ENCODE assay signal across 20 cellular contexts in the genomic region with DNA sequence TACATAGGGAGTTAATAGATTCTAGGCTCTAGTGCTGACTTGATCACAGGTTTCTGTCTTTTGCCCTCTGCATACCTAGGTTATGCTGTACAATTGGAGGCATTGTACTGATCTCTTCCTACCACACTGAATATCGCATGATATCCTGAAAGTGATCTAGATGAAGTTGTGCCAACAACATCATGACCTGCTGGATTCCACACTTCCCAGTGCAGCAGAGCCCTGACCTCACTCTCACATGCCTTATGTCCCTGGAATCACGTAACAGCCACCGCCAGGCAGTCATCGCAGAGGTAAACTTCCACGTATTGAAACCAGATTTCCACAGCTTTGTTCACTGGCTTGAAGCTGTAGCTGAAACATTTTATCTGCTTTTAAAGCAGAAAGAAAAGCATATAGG.
A peak's percentile ranks its signal among the peaks of the same experiment; 100 is the strongest.
DNase-seq lines count a peak whose midpoint lies in the region; ATAC-seq and TF ChIP-seq lines count a peak whose summit lies in the region.
"Had no signal": no experiment of that assay in that cellular context is flagged by ENCODE, and none has a peak within 500 bp of the region (broad histone marks: within the 10 kb centered on the region; RNA-seq: fewer than 3 reads in every experiment).

No MANE protein-coding gene starts in this region.

- H3K36me3 Mint-ChIP-seq in endothelial cell (ENCODE audit: low read depth, unreplicated experiment): no peaks in the 10 kb centered on the region
- peaks cover 48% of the 10 kb centered on the region for H3K36me3 Mint-ChIP-seq in WTC11
- H3K36me3 Mint-ChIP-seq: CD4-positive, CD25-positive, alpha-beta regulatory T cell; CD8-positive, alpha-beta T cell had no signal

- no peaks in the 10 kb centered on the region for H3K9me2 ChIP-seq in SK-N-SH

- H3K27ac Mint-ChIP-seq in endothelial cell (ENCODE audit: unreplicated experiment) (peak overlapping the region; percentile 61), WTC11 (no peak overlapping the region)
- H3K27ac Mint-ChIP-seq: B cell; CD4-positive, CD25-positive, alpha-beta regulatory T cell; CD8-positive, alpha-beta T cell had no signal

- H3K4me1 Mint-ChIP-seq in endothelial cell (ENCODE audit: unreplicated experiment) (peaks cover 12% of the 10 kb centered on the region), WTC11 (no peaks in the 10 kb centered on the region)
- H3K4me1 Mint-ChIP-seq: B cell; CD4-positive, CD25-positive, alpha-beta regulatory T cell had no signal

- H3K4me3 ChIP-seq in SK-N-SH (ENCODE audit: low read depth in 2 of 2, low read length in 1 of 2) (no peak overlapping the region), gastroesophageal sphincter (no peak overlapping the region)
- H3K4me3 ChIP-seq: BLaER1 had no signal

- H3K27me3 ChIP-seq in SK-N-SH (ENCODE audit: insufficient read depth): peaks cover 5% of the 10 kb centered on the region; the same call in 1 of the 2 replicates
- no peaks in the 10 kb centered on the region for H3K27me3 ChIP-seq in gastroesophageal sphincter
- H3K27me3 ChIP-seq: BLaER1 had no signal

- TF ChIP-seq EP300 in SK-N-SH (IDR thresholded peaks at IDR 0.05; ENCODE audit: borderline replicate concordance in 1 of 2, low read depth in 1 of 2, low read length in 1 of 2): no peak
- no peak for TF ChIP-seq EP300 in gastroesophageal sphincter (IDR thresholded peaks at IDR 0.05)

- H3K4me1 ChIP-seq in SK-N-SH (ENCODE audit: control insufficient read depth in 1 of 2, insufficient read depth in 2 of 2, low read depth in 1 of 2, low read length in 1 of 2) (no peaks in the 10 kb centered on the region), gastroesophageal sphincter (no peaks in the 10 kb centered on the region)
- H3K4me1 ChIP-seq: BLaER1 had no signal

- ATAC-seq in SK-N-SH treated with all-trans-retinoic acid at 6 μM for 48 hours: peak; percentile 49; the same call in 2 of the 3 replicates
- ATAC-seq in gastroesophageal sphincter: peak; percentile 19
- ATAC-seq in GM19035 (IDR thresholded peaks at IDR 0.05; ENCODE audit: unreplicated experiment): no peak
- ATAC-seq in WTC11: no peak
- ATAC-seq in HG03039 (IDR thresholded peaks at IDR 0.05; ENCODE audit: unreplicated experiment): no peak
- ATAC-seq: CD8-positive, alpha-beta T cell had no signal

- WGBS in SK-N-SH (ENCODE audit: low lambda C conversion rate): 12% methylated on average over 5 of the region's 5 CpGs
- 58 to 75% methylated on average over 4 to 5 of the region's 5 CpGs for WGBS in gastroesophageal sphincter (ENCODE audit: low coverage in 1 of 2), 2 donors

- H3K9me3 ChIP-seq in SK-N-SH (no peaks in the 10 kb centered on the region), gastroesophageal sphincter (no peaks in the 10 kb centered on the region)
- H3K9me3 ChIP-seq: BLaER1 had no signal

- DNase-seq in SK-N-SH (no peak), SK-MEL-5 (ENCODE audit: low read depth, low spot score) (peak; percentile 96), endothelial cell (ENCODE audit: low spot score) (no peak), WTC11 (ENCODE audit: low spot score) (no peak)
- DNase-seq: CD4-positive, CD25-positive, alpha-beta regulatory T cell; CD8-positive, alpha-beta T cell; DMS 273 treated with DMSO at 0.1 percent for 48 hours; DMS53; DMS79 treated with DMSO at 0.1 percent for 48 hours; GF-D8; H7; HCEC 1CT had no signal

- no peaks in the 10 kb centered on the region for H3K79me2 ChIP-seq in SK-N-SH (ENCODE audit: insufficient read depth)

- TF ChIP-seq CTCF in SK-N-SH (IDR thresholded peaks at IDR 0.05): no peak
- no peak for TF ChIP-seq CTCF in endothelial cell (IDR thresholded peaks at IDR 0.05; ENCODE audit: unreplicated experiment)
- no peak for TF ChIP-seq CTCF in gastroesophageal sphincter (IDR thresholded peaks at IDR 0.05)
- no peak for TF ChIP-seq CTCF in WTC11 (IDR thresholded peaks at IDR 0.05)

- in situ Hi-C loops in SK-MEL-5 (cut with HindIII; ENCODE audit: low pct_unique_long_range_greater_than_20kb, low sequenced_read_pairs): no loop called here

- no peak for TF ChIP-seq RAD21 in SK-N-SH (IDR thresholded peaks at IDR 0.05; ENCODE audit: low read length)

- no peak overlapping the region for H2AFZ ChIP-seq in SK-N-SH (ENCODE audit: low read depth)

- H3K27ac ChIP-seq in SK-N-SH (ENCODE audit: low read depth in 2 of 2, low read length in 1 of 2): no peak overlapping the region
- no peak overlapping the region for H3K27ac ChIP-seq in gastroesophageal sphincter
- H3K27ac ChIP-seq: 22Rv1, BLaER1, C4-2B had no signal

- no peak overlapping the region for H3K9ac ChIP-seq in SK-N-SH
- H3K9ac ChIP-seq: BLaER1 had no signal

- CTCF ChIA-PET in SK-N-SH (lab: Yijun Ruan, JAX): no interaction called here
- CTCF ChIA-PET in WTC11 (lab: Charles Lee): no interaction called here

- no peak for TF ChIP-seq POLR2A in gastroesophageal sphincter (IDR thresholded peaks at IDR 0.05)

- H3K36me3 ChIP-seq in SK-N-SH (replicated peaks in 1 of 2; ENCODE audit: control insufficient read depth in 1 of 2, insufficient read depth in 2 of 2, low read length in 1 of 2) (no peaks in the 10 kb centered on the region), gastroesophageal sphincter (no peaks in the 10 kb centered on the region)
- H3K36me3 ChIP-seq: BLaER1 had no signal

- H3K27me3 Mint-ChIP-seq in endothelial cell (ENCODE audit: unreplicated experiment): peaks cover 16% of the 10 kb centered on the region
- peaks cover 8% of the 10 kb centered on the region for H3K27me3 Mint-ChIP-seq in WTC11 (ENCODE audit: low read depth)
- H3K27me3 Mint-ChIP-seq: B cell; CD4-positive, CD25-positive, alpha-beta regulatory T cell had no signal

- POLR2A ChIA-PET in SK-N-SH (lab: Yijun Ruan, JAX) (no interaction called here), WTC11 (lab: Charles Lee) (no interaction called here)

- no peaks in the 10 kb centered on the region for H3F3A ChIP-seq in SK-N-SH (replicated peaks; ENCODE audit: insufficient read depth)

- no peak overlapping the region for H3K4me2 ChIP-seq in SK-N-SH
- H3K4me2 ChIP-seq: BLaER1 had no signal

- no peak overlapping the region for H3K4me3 Mint-ChIP-seq in endothelial cell (ENCODE audit: unreplicated experiment)
- H3K4me3 Mint-ChIP-seq in WTC11: no peak overlapping the region
- H3K4me3 Mint-ChIP-seq: B cell; CD4-positive, CD25-positive, alpha-beta regulatory T cell; CD8-positive, alpha-beta T cell had no signal

- H3K9me3 Mint-ChIP-seq in endothelial cell (ENCODE audit: unreplicated experiment): peaks cover 20% of the 10 kb centered on the region
- peaks cover 58% of the 10 kb centered on the region for H3K9me3 Mint-ChIP-seq in WTC11
- H3K9me3 Mint-ChIP-seq: CD8-positive, alpha-beta T cell had no signal

- no peaks in the 10 kb centered on the region for H4K20me1 ChIP-seq in SK-N-SH (ENCODE audit: insufficient read depth)
- H4K20me1 ChIP-seq: BLaER1 had no signal

TF ChIP-seq in SK-N-SH treated with all-trans-retinoic acid at 6 μM for 48 hours, 23 proteins besides CTCF, POLR2A, EP300 and RAD21 (continues in another document):
- TF ChIP-seq OSR1 (CRISPR knock-in tag; IDR thresholded peaks at IDR 0.05) (no peak), ZNF70 (CRISPR knock-in tag; IDR thresholded peaks at IDR 0.05) (no peak), CSRNP3 (CRISPR knock-in tag; IDR thresholded peaks at IDR 0.05) (no peak)

TF ChIP-seq in SK-N-SH, 30 proteins besides CTCF, POLR2A, EP300 and RAD21 (continues in another document):
- no peak for TF ChIP-seq EZH2phosphoT487 (IDR thresholded peaks at IDR 0.05; ENCODE audit: borderline replicate concordance, low read depth)
- TF ChIP-seq SIN3A (IDR thresholded peaks at IDR 0.05; ENCODE audit: borderline replicate concordance, low read depth, low read length): no peak
- no peak for TF ChIP-seq CHD2 (IDR thresholded peaks at IDR 0.05; ENCODE audit: low read length, partially characterized antibody)
- no peak for TF ChIP-seq RFX5 (IDR thresholded peaks at IDR 0.05; ENCODE audit: low read length)
- TF ChIP-seq MEF2A (IDR thresholded peaks at IDR 0.05; ENCODE audit: borderline replicate concordance, low read depth): no peak
- no peak for TF ChIP-seq TEAD4 (IDR thresholded peaks at IDR 0.05; ENCODE audit: borderline replicate concordance, insufficient read depth)
- TF ChIP-seq IRF3 (IDR thresholded peaks at IDR 0.05; ENCODE audit: low read depth, low read length): no peak
- no peak for TF ChIP-seq GATA2 (CRISPR knock-in tag; IDR thresholded peaks at IDR 0.05)
- no peak for TF ChIP-seq NRF1 (IDR thresholded peaks at IDR 0.05; ENCODE audit: low read depth, low read length)
- TF ChIP-seq SMC3 (IDR thresholded peaks at IDR 0.05; ENCODE audit: low read depth, low read length): no peak

TF ChIP-seq in WTC11, 78 proteins besides CTCF, POLR2A, EP300 and RAD21 (continues in another document):
- TF ChIP-seq, protein P1, sequence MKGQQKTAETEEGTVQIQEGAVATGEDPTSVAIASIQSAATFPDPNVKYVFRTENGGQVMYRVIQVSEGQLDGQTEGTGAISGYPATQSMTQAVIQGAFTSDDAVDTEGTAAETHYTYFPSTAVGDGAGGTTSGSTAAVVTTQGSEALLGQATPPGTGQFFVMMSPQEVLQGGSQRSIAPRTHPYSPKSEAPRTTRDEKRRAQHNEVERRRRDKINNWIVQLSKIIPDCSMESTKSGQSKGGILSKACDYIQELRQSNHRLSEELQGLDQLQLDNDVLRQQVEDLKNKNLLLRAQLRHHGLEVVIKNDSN (CRISPR knock-in tag; IDR thresholded peaks at IDR 0.05): no peak
- TF ChIP-seq CDX4 (CRISPR knock-in tag; IDR thresholded peaks at IDR 0.05; ENCODE audit: borderline replicate concordance): no peak
- no peak for TF ChIP-seq TEAD1 (CRISPR knock-in tag; IDR thresholded peaks at IDR 0.05)
- no peak for TF ChIP-seq TEAD4 (CRISPR knock-in tag; IDR thresholded peaks at IDR 0.05)
- TF ChIP-seq E2F5 (CRISPR knock-in tag; IDR thresholded peaks at IDR 0.05): no peak
- TF ChIP-seq ZNF219 (CRISPR knock-in tag; IDR thresholded peaks at IDR 0.05; ENCODE audit: borderline replicate concordance): no peak

Comparison
In these comparisons a context has a peak if more than half of its experiments do, and no peak if none do; other contexts are left out.
1. ATAC-seq: peak in SK-N-SH treated with all-trans-retinoic acid at 6 μM for 48 hours (single experiment) and gastroesophageal sphincter (single experiment); none in GM19035 (single experiment), WTC11 (single experiment) and HG03039 (single experiment).